ENCODE assay signal across 1 cellular context in the genomic region with DNA sequence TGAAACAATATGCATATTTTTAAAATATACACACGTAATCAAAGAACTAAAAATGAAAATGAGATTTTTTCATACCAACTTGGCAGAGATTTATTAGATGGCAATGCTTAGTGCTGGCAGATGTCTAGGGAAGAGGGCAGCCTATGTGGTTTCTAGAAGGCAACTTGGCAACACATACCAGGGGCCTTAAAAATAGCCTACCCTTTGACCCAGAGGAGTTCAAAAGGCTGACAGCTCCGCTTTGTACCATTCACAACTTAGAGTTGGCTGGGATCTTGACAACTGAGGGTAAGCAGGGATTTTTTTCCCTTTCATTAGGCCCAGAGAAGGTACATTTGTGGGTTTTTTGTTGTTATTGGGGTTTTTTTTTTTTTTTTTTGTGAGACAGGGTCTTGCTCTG.
TF ChIP-seq lines count a peak whose summit lies in the region.

No MANE protein-coding gene starts in this region.

TF ChIP-seq in GM12878, 131 proteins besides CTCF, POLR2A, EP300 and RAD21:
- TF ChIP-seq, protein P1, sequence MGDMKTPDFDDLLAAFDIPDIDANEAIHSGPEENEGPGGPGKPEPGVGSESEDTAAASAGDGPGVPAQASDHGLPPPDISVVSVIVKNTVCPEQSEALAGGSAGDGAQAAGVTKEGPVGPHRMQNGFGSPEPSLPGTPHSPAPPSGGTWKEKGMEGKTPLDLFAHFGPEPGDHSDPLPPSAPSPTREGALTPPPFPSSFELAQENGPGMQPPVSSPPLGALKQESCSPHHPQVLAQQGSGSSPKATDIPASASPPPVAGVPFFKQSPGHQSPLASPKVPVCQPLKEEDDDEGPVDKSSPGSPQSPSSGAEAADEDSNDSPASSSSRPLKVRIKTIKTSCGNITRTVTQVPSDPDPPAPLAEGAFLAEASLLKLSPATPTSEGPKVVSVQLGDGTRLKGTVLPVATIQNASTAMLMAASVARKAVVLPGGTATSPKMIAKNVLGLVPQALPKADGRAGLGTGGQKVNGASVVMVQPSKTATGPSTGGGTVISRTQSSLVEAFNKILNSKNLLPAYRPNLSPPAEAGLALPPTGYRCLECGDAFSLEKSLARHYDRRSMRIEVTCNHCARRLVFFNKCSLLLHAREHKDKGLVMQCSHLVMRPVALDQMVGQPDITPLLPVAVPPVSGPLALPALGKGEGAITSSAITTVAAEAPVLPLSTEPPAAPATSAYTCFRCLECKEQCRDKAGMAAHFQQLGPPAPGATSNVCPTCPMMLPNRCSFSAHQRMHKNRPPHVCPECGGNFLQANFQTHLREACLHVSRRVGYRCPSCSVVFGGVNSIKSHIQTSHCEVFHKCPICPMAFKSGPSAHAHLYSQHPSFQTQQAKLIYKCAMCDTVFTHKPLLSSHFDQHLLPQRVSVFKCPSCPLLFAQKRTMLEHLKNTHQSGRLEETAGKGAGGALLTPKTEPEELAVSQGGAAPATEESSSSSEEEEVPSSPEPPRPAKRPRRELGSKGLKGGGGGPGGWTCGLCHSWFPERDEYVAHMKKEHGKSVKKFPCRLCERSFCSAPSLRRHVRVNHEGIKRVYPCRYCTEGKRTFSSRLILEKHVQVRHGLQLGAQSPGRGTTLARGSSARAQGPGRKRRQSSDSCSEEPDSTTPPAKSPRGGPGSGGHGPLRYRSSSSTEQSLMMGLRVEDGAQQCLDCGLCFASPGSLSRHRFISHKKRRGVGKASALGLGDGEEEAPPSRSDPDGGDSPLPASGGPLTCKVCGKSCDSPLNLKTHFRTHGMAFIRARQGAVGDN (IDR thresholded peaks at IDR 0.05): peak; percentile 75
- TF ChIP-seq YBX1 (IDR thresholded peaks at IDR 0.05): no peak
- no peak for TF ChIP-seq ZNF274 (IDR thresholded peaks at IDR 0.05; ENCODE audit: insufficient read depth, insufficient read length)
- no peak for TF ChIP-seq JUNB (IDR thresholded peaks at IDR 0.05)
- TF ChIP-seq HCFC1 (IDR thresholded peaks at IDR 0.05; ENCODE audit: low read length): no peak
- TF ChIP-seq STAT3 (IDR thresholded peaks at IDR 0.05; ENCODE audit: low read depth, low read length): no peak
- TF ChIP-seq KLF5 (IDR thresholded peaks at IDR 0.05; ENCODE audit: partially characterized antibody): no peak
- TF ChIP-seq, protein P2, sequence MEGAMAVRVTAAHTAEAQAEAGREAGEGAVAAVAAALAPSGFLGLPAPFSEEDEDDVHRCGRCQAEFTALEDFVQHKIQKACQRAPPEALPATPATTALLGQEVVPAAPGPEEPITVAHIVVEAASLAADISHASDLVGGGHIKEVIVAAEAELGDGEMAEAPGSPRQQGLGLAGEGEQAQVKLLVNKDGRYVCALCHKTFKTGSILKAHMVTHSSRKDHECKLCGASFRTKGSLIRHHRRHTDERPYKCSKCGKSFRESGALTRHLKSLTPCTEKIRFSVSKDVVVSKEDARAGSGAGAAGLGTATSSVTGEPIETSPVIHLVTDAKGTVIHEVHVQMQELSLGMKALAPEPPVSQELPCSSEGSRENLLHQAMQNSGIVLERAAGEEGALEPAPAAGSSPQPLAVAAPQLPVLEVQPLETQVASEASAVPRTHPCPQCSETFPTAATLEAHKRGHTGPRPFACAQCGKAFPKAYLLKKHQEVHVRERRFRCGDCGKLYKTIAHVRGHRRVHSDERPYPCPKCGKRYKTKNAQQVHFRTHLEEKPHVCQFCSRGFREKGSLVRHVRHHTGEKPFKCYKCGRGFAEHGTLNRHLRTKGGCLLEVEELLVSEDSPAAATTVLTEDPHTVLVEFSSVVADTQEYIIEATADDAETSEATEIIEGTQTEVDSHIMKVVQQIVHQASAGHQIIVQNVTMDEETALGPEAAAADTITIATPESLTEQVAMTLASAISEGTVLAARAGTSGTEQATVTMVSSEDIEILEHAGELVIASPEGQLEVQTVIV (IDR thresholded peaks at IDR 0.05; ENCODE audit: borderline replicate concordance, partially characterized antibody): no peak
- TF ChIP-seq, protein P3, sequence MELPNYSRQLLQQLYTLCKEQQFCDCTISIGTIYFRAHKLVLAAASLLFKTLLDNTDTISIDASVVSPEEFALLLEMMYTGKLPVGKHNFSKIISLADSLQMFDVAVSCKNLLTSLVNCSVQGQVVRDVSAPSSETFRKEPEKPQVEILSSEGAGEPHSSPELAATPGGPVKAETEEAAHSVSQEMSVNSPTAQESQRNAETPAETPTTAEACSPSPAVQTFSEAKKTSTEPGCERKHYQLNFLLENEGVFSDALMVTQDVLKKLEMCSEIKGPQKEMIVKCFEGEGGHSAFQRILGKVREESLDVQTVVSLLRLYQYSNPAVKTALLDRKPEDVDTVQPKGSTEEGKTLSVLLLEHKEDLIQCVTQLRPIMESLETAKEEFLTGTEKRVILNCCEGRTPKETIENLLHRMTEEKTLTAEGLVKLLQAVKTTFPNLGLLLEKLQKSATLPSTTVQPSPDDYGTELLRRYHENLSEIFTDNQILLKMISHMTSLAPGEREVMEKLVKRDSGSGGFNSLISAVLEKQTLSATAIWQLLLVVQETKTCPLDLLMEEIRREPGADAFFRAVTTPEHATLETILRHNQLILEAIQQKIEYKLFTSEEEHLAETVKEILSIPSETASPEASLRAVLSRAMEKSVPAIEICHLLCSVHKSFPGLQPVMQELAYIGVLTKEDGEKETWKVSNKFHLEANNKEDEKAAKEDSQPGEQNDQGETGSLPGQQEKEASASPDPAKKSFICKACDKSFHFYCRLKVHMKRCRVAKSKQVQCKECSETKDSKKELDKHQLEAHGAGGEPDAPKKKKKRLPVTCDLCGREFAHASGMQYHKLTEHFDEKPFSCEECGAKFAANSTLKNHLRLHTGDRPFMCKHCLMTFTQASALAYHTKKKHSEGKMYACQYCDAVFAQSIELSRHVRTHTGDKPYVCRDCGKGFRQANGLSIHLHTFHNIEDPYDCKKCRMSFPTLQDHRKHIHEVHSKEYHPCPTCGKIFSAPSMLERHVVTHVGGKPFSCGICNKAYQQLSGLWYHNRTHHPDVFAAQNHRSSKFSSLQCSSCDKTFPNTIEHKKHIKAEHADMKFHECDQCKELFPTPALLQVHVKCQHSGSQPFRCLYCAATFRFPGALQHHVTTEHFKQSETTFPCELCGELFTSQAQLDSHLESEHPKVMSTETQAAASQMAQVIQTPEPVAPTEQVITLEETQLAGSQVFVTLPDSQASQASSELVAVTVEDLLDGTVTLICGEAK (IDR thresholded peaks at IDR 0.05; ENCODE audit: borderline replicate concordance): no peak
- no peak for TF ChIP-seq SP1 (IDR thresholded peaks at IDR 0.05; ENCODE audit: low read depth, low read length)
- TF ChIP-seq SUZ12 (IDR thresholded peaks at IDR 0.05; ENCODE audit: unreplicated experiment): no peak
- TF ChIP-seq ATF7 (IDR thresholded peaks at IDR 0.05; ENCODE audit: low read depth): no peak
- no peak for TF ChIP-seq IRF4 (IDR thresholded peaks at IDR 0.05; ENCODE audit: low read depth, low read length)
- no peak for TF ChIP-seq KAT2A (conservative IDR thresholded peaks at IDR 0.05; ENCODE audit: control insufficient read depth, low read depth, low read length)
- TF ChIP-seq SREBF2 (IDR thresholded peaks at IDR 0.05; ENCODE audit: low read length): no peak
- peak; percentile 9; the same call in 1 of the 3 replicates for TF ChIP-seq POU2F2 (IDR thresholded peaks at IDR 0.05; ENCODE audit: borderline replicate concordance, low read depth, low read length)
